ENCODE assay signal across 8 cellular contexts in the genomic region with DNA sequence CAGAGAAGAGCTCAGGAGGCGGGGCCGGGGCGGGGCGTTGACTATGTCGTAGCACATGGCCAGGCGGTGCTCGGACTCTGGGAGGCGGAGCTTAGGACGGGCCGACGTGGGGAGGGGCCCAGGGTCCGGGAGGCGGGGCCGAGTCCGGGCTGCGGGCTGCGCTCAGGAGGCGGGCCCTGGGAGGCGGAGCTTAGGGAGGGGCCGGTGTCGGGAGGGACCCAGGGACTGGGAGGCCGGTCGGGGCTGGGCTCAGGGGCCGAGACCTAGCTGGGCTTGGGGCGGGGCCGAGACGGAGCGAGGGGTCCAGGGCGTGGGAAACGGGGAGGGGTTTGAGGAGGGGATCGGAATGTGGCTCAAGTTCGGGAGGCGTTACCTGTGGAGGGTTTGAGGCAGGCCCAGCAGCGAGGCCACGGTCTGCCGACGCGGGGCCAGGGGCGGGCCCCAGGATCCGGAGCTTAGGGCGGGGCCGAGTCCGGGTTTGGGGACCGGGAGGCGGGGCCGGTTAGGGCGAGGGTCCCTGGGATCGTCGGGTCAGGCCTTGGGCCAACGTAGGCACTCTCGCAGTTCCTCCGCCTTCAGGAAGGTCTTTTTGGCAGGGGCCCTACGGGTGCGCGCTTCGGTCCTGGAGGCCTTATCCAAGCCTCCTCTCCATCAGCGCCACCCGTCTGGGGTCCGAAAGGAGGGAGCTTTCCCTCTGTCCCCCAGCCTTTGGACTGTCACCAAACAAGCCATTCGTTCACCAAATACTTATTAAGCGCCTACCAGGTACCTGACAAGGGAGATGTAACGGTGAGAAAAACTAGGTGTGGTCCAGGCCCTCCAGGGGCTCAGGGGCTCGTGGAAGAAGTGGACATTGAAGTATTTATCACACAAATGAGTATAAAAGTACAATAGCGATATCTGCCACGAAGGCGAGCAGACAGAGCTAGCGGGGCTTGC. TPM values are rescaled to one million over a fixed set of nuclear protein-coding genes. Genes with fewer than 3 reads are reported as not detected.
DNase-seq lines count a peak whose midpoint lies in the region; ATAC-seq, FAIRE-seq and TF ChIP-seq lines count a peak whose summit lies in the region.
"Not testable (repeated sequence)": the region's sequence is repeated elsewhere in the genome, so short reads cannot be mapped to it uniquely, and the experiment has no call there.

No MANE protein-coding gene starts in this region.

- H3K4me3 ChIP-seq in DOHH2 (ENCODE audit: low read length) (peak overlapping the region; percentile 79), K562 (peak overlapping the region; percentile 66), osteoblast (ENCODE audit: insufficient read depth, low read length) (peak overlapping the region; percentile 68)

- intact Hi-C loops in activated B cell treated with CpG ODN at 0.5 μM for 24 hours (cut with micrococcal nuclease), result loop anchor here (1.0 to 5.0 kb wide), 2 partner anchors 251 to 791 kb away; a partner anchor contains a TSS
- intact Hi-C loops in K562 (cut with micrococcal nuclease); left ventricle myocardium superior (cut with micrococcal nuclease): not testable (repeated sequence)

- H3K9ac ChIP-seq in K562 (ENCODE audit: insufficient read depth in 1 of 2, low read depth in 2 of 2, low read length in 2 of 2), result peak overlapping the region in 1 of 2 experiments; percentile 68; a peak in 3 of 4 replicates

- not testable (repeated sequence) for H3K36me3 ChIP-seq in DOHH2 (ENCODE audit: control insufficient read depth, low read length); K562 (ENCODE audit: control insufficient read depth, insufficient read depth, low read length); osteoblast (ENCODE audit: insufficient read depth, low read length)

- 2% methylated on average over 25 of the region's 67 CpGs for WGBS in K562 (ENCODE audit: insufficient coverage, low coverage, missing lambda C conversion rate)

- not testable (repeated sequence) for H3K9me3 Mint-ChIP-seq in activated B cell treated with CpG ODN at 0.5 μM for 24 hours

- not testable (repeated sequence) for H3K27me3 ChIP-seq in DOHH2 (ENCODE audit: control insufficient read depth, low read length); K562 (ENCODE audit: control insufficient read depth in 2 of 2, insufficient read depth in 2 of 2, low read length in 2 of 2); osteoblast (ENCODE audit: insufficient read depth, low read length)

- not testable (repeated sequence) for H3K27ac ChIP-seq in DOHH2 (ENCODE audit: low read depth, low read length); K562 (ENCODE audit: extremely low read depth, low read depth, low read length); osteoblast (ENCODE audit: low read depth, low read length)

- POLR2A ChIA-PET in activated B cell treated with CpG ODN at 0.5 μM for 24 hours (lab: Charles Lee), result interaction anchor here (0.5 to 1.6 kb wide), 8 partner anchors 27 to 1835 kb away, joined by 3 to 10 read pairs (median 6); a partner anchor contains a TSS
- POLR2A ChIA-PET in K562 (lab: Yijun Ruan, JAX), result interaction anchor here (1.0 to 1.2 kb wide), 2 partner anchors 14 to 66 kb away, joined by 3 read pairs; no protein-coding TSS in a partner anchor

- not testable (repeated sequence) for TF ChIP-seq RAD21 in K562 (CRISPR knock-in tag; conservative IDR thresholded peaks at IDR 0.05 in 1 of 2, IDR thresholded peaks at IDR 0.05 in 1 of 2)

- not testable (repeated sequence) for H4K20me1 ChIP-seq in DOHH2 (ENCODE audit: control insufficient read depth, insufficient read depth, low read depth, low read length); K562 (replicated peaks; ENCODE audit: control insufficient read depth, insufficient read depth, low read length); osteoblast (ENCODE audit: insufficient read depth, low read length)

- H3F3A ChIP-seq in DOHH2 (ENCODE audit: control insufficient read depth, insufficient read depth), result not testable (repeated sequence)

- not testable (repeated sequence) for H3K9me3 ChIP-seq in DOHH2 (ENCODE audit: control insufficient read depth, insufficient read depth, low read length); K562 (replicated peaks; ENCODE audit: control insufficient read depth, insufficient read depth, low read depth, low read length); osteoblast (ENCODE audit: low read depth, low read length)

- TF ChIP-seq EP300 in K562 (IDR thresholded peaks at IDR 0.05; ENCODE audit: low read length), result not testable (repeated sequence)

- H3K36me3 Mint-ChIP-seq in activated B cell treated with CpG ODN at 0.5 μM for 24 hours (ENCODE audit: low read depth), result not testable (repeated sequence)

- not testable (repeated sequence) for H3K4me1 Mint-ChIP-seq in activated B cell treated with CpG ODN at 0.5 μM for 24 hours

- TF ChIP-seq POLR2A in K562 (conservative IDR thresholded peaks at IDR 0.05), result not testable (repeated sequence)

- not testable (repeated sequence) for H3K27me3 Mint-ChIP-seq in activated B cell treated with CpG ODN at 0.5 μM for 24 hours

- CTCF ChIA-PET in activated B cell treated with CpG ODN at 0.5 μM for 24 hours (lab: Charles Lee); K562 (lab: Yijun Ruan, JAX; ENCODE audit: low intra/inter-chr PET ratio): not testable (repeated sequence)

- peak overlapping the region; percentile 96 for H3K27ac Mint-ChIP-seq in activated B cell treated with CpG ODN at 0.5 μM for 24 hours

- in situ Hi-C loops in K562 (cut with MboI), result not testable (repeated sequence)

- H3K9me1 ChIP-seq in K562 (ENCODE audit: control insufficient read depth, insufficient read depth, low read length), result not testable (repeated sequence)

- H3K4me2 ChIP-seq in DOHH2 (ENCODE audit: low read length), result peak overlapping the region; percentile 74
- H3K4me2 ChIP-seq in K562 (ENCODE audit: insufficient read depth, low read length), result peak overlapping the region; percentile 52
- H3K4me2 ChIP-seq in osteoblast (ENCODE audit: insufficient read depth, low read length), result peak overlapping the region; percentile 72

- not testable (repeated sequence) for H3K9me2 ChIP-seq in DOHH2 (replicated peaks; ENCODE audit: control insufficient read depth, low read length)

- not testable (repeated sequence) for FAIRE-seq in K562 (lab: Jason Lieb, UNC)

- BruUV-seq in K562 (replicated peaks; lab: Mats Ljungman, UMichigan), result not testable (repeated sequence)

- ATAC-seq in HG02884 (IDR thresholded peaks at IDR 0.05; ENCODE audit: unreplicated experiment), result peak; percentile 64
- ATAC-seq in activated B cell treated with CpG ODN at 0.5 μM for 24 hours (ENCODE audit: low read depth); K562; left ventricle myocardium superior: not testable (repeated sequence)

- TF ChIP-seq CTCF in DOHH2 (IDR thresholded peaks at IDR 0.05; ENCODE audit: low read depth, low read length, poor library complexity, severe bottlenecking); activated B cell treated with CpG ODN at 0.5 μM for 24 hours (IDR thresholded peaks at IDR 0.05); K562 (IDR thresholded peaks at IDR 0.05 in 2 of 3, conservative IDR thresholded peaks at IDR 0.05 in 1 of 3; ENCODE audit: insufficient read depth in 2 of 3, low read depth in 1 of 3, low read length in 3 of 3); osteoblast (IDR thresholded peaks at IDR 0.05; ENCODE audit: extremely low read depth, low read depth, low read length): not testable (repeated sequence)

- peak overlapping the region; percentile 66 for H2AFZ ChIP-seq in K562 (ENCODE audit: low read depth, low read length)
- H2AFZ ChIP-seq in osteoblast (ENCODE audit: low read length), result peak overlapping the region; percentile 77

- DNase-seq in NCI-H2029 (lab: John Stamatoyannopoulos, UW) (peak; percentile 3), activated B cell treated with CpG ODN at 0.5 μM for 24 hours (peak; percentile 70), K562 (ENCODE audit: extremely low read depth in 1 of 4, low spot score in 3 of 4) (peak; percentile 24 to 66 (median 44)), left ventricle myocardium superior (peak; percentile 88), osteoblast (ENCODE audit: insufficient read length, low spot score, missing footprints) (peak; percentile 62)
- peak; percentile 63 for DNase-seq in stimulated activated naive CD4-positive, alpha-beta T cell treated with Interleukin-2 at 50 U/mL for 16 hours (lab: John Stamatoyannopoulos, UW)

- not testable (repeated sequence) for H3K79me2 ChIP-seq in DOHH2 (ENCODE audit: control insufficient read depth, low read length); K562 (ENCODE audit: control insufficient read depth, insufficient read depth, low read length); osteoblast (ENCODE audit: insufficient read depth, low read length)

- not testable (repeated sequence) for H3K4me1 ChIP-seq in DOHH2 (ENCODE audit: control insufficient read depth, low read length); K562 (replicated peaks in 1 of 2; ENCODE audit: control insufficient read depth in 2 of 2, insufficient read depth in 2 of 2, low read length in 2 of 2); osteoblast (ENCODE audit: insufficient read depth, low read length)

- H3K4me3 Mint-ChIP-seq in activated B cell treated with CpG ODN at 0.5 μM for 24 hours, result peak overlapping the region; percentile 93

RNA-seq across cellular contexts. Expression of a gene that starts 0.9 kb away (rescaled TPM):
- 14.9 and 15.3 TPM in 2 replicates for total RNA-seq in activated B cell treated with CpG ODN at 0.5 μM for 24 hours
- total RNA-seq in K562 (2011; cell fraction: chromatin; rRNA removed; ENCODE audit: low replicate concordance), result 7.8 and 18.5 TPM in 2 replicates
- 14.2 and 21.7 TPM in 2 replicates for total RNA-seq in K562 (2011; cell fraction: nucleolus; rRNA removed)
- 11.4 and 11.5 TPM in 2 replicates for total RNA-seq in K562 (2011; cell fraction: nucleoplasm; rRNA removed)
- total RNA-seq in K562 (2014; rRNA removed), result 19.5 and 26.2 TPM in 2 replicates
- total RNA-seq in K562 (2014; rRNA removed; fragmentation: Illumina TruSeq; extraction: Trizol), result 10.3 and 10.4 TPM in 2 replicates
- total RNA-seq in K562 (2015; rRNA removed; fragmentation: Illumina TruSeq; extraction: Trizol), result 12.8 and 13.8 TPM in 2 replicates
- total RNA-seq in K562 (2021), result 22.7 and 25.3 TPM in 2 replicates
- 7.8 and 8.4 TPM in 2 replicates for polyA plus RNA-seq in K562 (2011; rRNA removed)
- 7.0 and 26.1 TPM in 2 replicates for polyA plus RNA-seq in K562 (2011; cell fraction: cytosol; rRNA removed)
- polyA plus RNA-seq in K562 (2011; cell fraction: nucleus; rRNA removed), result 9.8 and 25.4 TPM in 2 replicates
- 11.7 and 17.5 TPM in 2 replicates for polyA plus RNA-seq in K562 (2012)
- polyA plus RNA-seq in K562 (2014; fragmentation: Illumina TruSeq; extraction: Trizol), result 15.6 and 16.5 TPM in 2 replicates
- 1 to 10 TPM; 4.2 to 8.9 TPM for polyA plus RNA-seq in K562 (2014; fragmentation: Nextera tagmentation; extraction: Ambion mirVana)
- 13.3 and 19.1 TPM in 2 replicates for polyA plus RNA-seq in K562 (2014; rRNA removed)
- polyA minus RNA-seq in K562 (2011; rRNA and poly(A)+ RNA removed), result 3.6 and 7.5 TPM in 2 replicates
- 9.0 TPM in 2 replicates for polyA minus RNA-seq in K562 (2011; cell fraction: cytosol; rRNA and poly(A)+ RNA removed)
- polyA minus RNA-seq in K562 (2011; cell fraction: nucleus; rRNA and poly(A)+ RNA removed), result 10.0 and 11.4 TPM in 2 replicates
- 4.9 TPM for total RNA-seq in left ventricle myocardium superior
- total RNA-seq in osteoblast, result 9.0 and 11.2 TPM in 2 replicates

RNA-seq across cellular contexts. Expression of a gene that starts 26.8 kb away (rescaled TPM):
- total RNA-seq in activated B cell treated with CpG ODN at 0.5 μM for 24 hours, result 25.8 and 28.2 TPM in 2 replicates
- total RNA-seq in K562 (2011; cell fraction: chromatin; rRNA removed; ENCODE audit: low replicate concordance), result 31.7 and 67.7 TPM in 2 replicates
- 75.3 and 79.9 TPM in 2 replicates for total RNA-seq in K562 (2011; cell fraction: nucleolus; rRNA removed)
- 52.8 and 55.5 TPM in 2 replicates for total RNA-seq in K562 (2011; cell fraction: nucleoplasm; rRNA removed)
- 18.9 and 23.8 TPM in 2 replicates for total RNA-seq in K562 (2014; rRNA removed)
- 10.7 and 12.3 TPM in 2 replicates for total RNA-seq in K562 (2014; rRNA removed; fragmentation: Illumina TruSeq; extraction: Trizol)
- 14.6 and 17.8 TPM in 2 replicates for total RNA-seq in K562 (2015; rRNA removed; fragmentation: Illumina TruSeq; extraction: Trizol)
- total RNA-seq in K562 (2021), result 20.8 and 26.4 TPM in 2 replicates
- 15.0 and 19.9 TPM in 2 replicates for polyA plus RNA-seq in K562 (2011; rRNA removed)
- polyA plus RNA-seq in K562 (2011; cell fraction: cytosol; rRNA removed), result 17.8 and 33.7 TPM in 2 replicates
- 19.2 and 25.1 TPM in 2 replicates for polyA plus RNA-seq in K562 (2011; cell fraction: nucleus; rRNA removed)
- polyA plus RNA-seq in K562 (2012), result 15.1 and 16.1 TPM in 2 replicates
- 18.3 and 19.0 TPM in 2 replicates for polyA plus RNA-seq in K562 (2014; fragmentation: Illumina TruSeq; extraction: Trizol)
- 1 to 10 TPM; 1.1 to 2.8 TPM for polyA plus RNA-seq in K562 (2014; fragmentation: Nextera tagmentation; extraction: Ambion mirVana)
- polyA plus RNA-seq in K562 (2014; rRNA removed), result 18.3 and 18.8 TPM in 2 replicates
- 16.8 and 31.2 TPM in 2 replicates for polyA minus RNA-seq in K562 (2011; rRNA and poly(A)+ RNA removed)
- polyA minus RNA-seq in K562 (2011; cell fraction: cytosol; rRNA and poly(A)+ RNA removed), result 9.7 and 14.6 TPM in 2 replicates
- polyA minus RNA-seq in K562 (2011; cell fraction: nucleus; rRNA and poly(A)+ RNA removed), result 13.5 and 16.3 TPM in 2 replicates
- 8.3 TPM for total RNA-seq in left ventricle myocardium superior
- total RNA-seq in osteoblast, result 43.3 and 43.4 TPM in 2 replicates

RNA-seq across cellular contexts. Expression of a gene that starts 32.7 kb away (rescaled TPM):
- total RNA-seq in activated B cell treated with CpG ODN at 0.5 μM for 24 hours, result not detected in 2 replicates
- total RNA-seq in K562 (2011; cell fraction: chromatin; rRNA removed; ENCODE audit: low replicate concordance), result not detected in 2 replicates
- total RNA-seq in K562 (2011; cell fraction: nucleolus; rRNA removed), result not detected in 2 replicates
- not detected in 2 replicates for total RNA-seq in K562 (2011; cell fraction: nucleoplasm; rRNA removed)
- total RNA-seq in K562 (2014; rRNA removed), result not detected in 2 replicates
- not detected in 2 replicates for total RNA-seq in K562 (2014; rRNA removed; fragmentation: Illumina TruSeq; extraction: Trizol)
- total RNA-seq in K562 (2015; rRNA removed; fragmentation: Illumina TruSeq; extraction: Trizol), result not detected in 2 replicates
- total RNA-seq in K562 (2021), result not detected in 2 replicates
- not detected in 2 replicates for polyA plus RNA-seq in K562 (2011; rRNA removed)
- polyA plus RNA-seq in K562 (2011; cell fraction: cytosol; rRNA removed), result not detected in 2 replicates
- not detected in 2 replicates for polyA plus RNA-seq in K562 (2011; cell fraction: nucleus; rRNA removed)
- polyA plus RNA-seq in K562 (2012), result not detected in 2 replicates
- not detected in 2 replicates for polyA plus RNA-seq in K562 (2014; fragmentation: Illumina TruSeq; extraction: Trizol)
- not detected for polyA plus RNA-seq in K562 (2014; fragmentation: Nextera tagmentation; extraction: Ambion mirVana)
- not detected in 2 replicates for polyA plus RNA-seq in K562 (2014; rRNA removed)
- polyA minus RNA-seq in K562 (2011; rRNA and poly(A)+ RNA removed), result not detected in 2 replicates
- not detected in 2 replicates for polyA minus RNA-seq in K562 (2011; cell fraction: cytosol; rRNA and poly(A)+ RNA removed)
- not detected in 2 replicates for polyA minus RNA-seq in K562 (2011; cell fraction: nucleus; rRNA and poly(A)+ RNA removed)
- 2.9 TPM for total RNA-seq in left ventricle myocardium superior
- 0.59 TPM in 1 of 2 replicates, not detected in the other for total RNA-seq in osteoblast

Comparison
In these comparisons a context has a peak if more than half of its experiments do, and no peak if none do; other contexts are left out.
1. DNase-seq: peak in every context shown above with its lines; median percentile 88 in left ventricle myocardium superior; 70 in activated B cell treated with CpG ODN at 0.5 μM for 24 hours; 63 in stimulated activated naive CD4-positive, alpha-beta T cell treated with Interleukin-2 at 50 U/mL for 16 hours; 62 in osteoblast; 44 in K562; 3 in NCI-H2029.